ENCODE assay signal across 14 cellular contexts in the genomic region with DNA sequence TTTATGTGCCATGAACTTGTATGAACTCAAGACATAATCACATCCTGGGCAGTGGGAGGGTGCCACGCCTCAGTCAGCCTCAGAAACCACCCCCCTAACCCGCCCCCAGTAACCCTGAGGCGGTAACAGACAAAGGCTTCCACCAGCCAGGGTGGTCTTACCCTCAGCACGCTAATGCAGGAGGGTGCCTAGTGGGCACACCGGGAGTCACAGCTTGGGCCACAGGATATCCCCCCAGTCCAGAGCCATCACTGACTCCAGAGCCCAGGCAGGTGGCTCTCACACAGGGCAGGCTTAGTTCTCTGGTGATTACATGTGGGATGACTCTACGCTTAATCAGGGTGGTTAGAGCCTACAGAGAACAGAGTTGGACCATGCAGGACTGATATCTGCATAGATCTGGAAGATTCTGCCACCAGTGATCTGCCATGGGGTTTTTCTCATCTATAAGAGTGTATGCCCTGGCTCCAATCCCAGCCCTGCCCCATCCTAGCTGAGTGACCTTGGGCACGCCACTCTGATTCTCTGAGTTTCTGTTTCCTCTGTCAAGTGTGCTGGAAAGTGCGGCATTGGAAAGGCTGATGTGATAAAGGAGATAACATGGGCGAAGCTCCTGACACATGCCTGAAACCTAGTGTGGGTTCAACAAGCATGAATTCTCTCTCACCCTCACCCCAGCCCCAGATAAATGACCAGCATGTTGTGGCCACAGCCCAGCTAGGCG. TPM values are rescaled to one million over a fixed set of nuclear protein-coding genes. Genes with fewer than 3 reads are reported as not detected.
A peak's percentile ranks its signal among the peaks of the same experiment; 100 is the strongest.
DNase-seq lines count a peak whose midpoint lies in the region; ATAC-seq, FAIRE-seq and TF ChIP-seq lines count a peak whose summit lies in the region.
"Had no signal": no experiment of that assay in that cellular context is flagged by ENCODE, and none has a peak within 500 bp of the region (broad histone marks: within the 10 kb centered on the region; RNA-seq: fewer than 3 reads in every experiment).

No MANE protein-coding gene starts in this region.

- no peaks in the 10 kb centered on the region for H3K9me3 Mint-ChIP-seq in nephron
- H3K9me3 Mint-ChIP-seq: stimulated activated naive CD8-positive, alpha-beta T cell treated with anti-CD3 and anti-CD28 coated beads, Interleukin-15, Interleukin-2, amounts not matched to agents 100 ng/mL and 50 ng/mL, for 24 hours had no signal

- ATAC-seq in HG02610 (IDR thresholded peaks at IDR 0.05; ENCODE audit: unreplicated experiment), result no peak
- ATAC-seq in HG03097 (IDR thresholded peaks at IDR 0.05; ENCODE audit: low FRiP score, unreplicated experiment), result no peak

- H3K9me3 ChIP-seq in HUES6 (ENCODE audit: control insufficient read depth, insufficient read depth, low read depth, low read length) (no peaks in the 10 kb centered on the region), duodenal mucosa (ENCODE audit: control insufficient read depth in 1 of 2, low read length in 2 of 2) (no peaks in the 10 kb centered on the region)

- peaks cover 71% of the 10 kb centered on the region for H3K4me1 ChIP-seq in HUES6 (ENCODE audit: control insufficient read depth, insufficient read depth, low read length)
- H3K4me1 ChIP-seq in duodenal mucosa (ENCODE audit: control insufficient read depth in 1 of 2, insufficient read depth in 2 of 2, low read length in 2 of 2), result peaks cover 28 to 36% of the 10 kb centered on the region in 2 donors

- H3K9ac ChIP-seq in HUES6 (ENCODE audit: low read length) (peak overlapping the region; percentile 3), duodenal mucosa (ENCODE audit: low read depth in 1 of 2, low read length in 2 of 2) (peak overlapping the region; percentile 31 to 57)

- DNase-seq in COR-L47 (lab: John Stamatoyannopoulos, UW) (peak; percentile 50), SK-N-DZ (ENCODE audit: low spot score) (no peak), RCC 7860 (ENCODE audit: low spot score) (no peak)
- DNase-seq: activated naive CD4-positive, alpha-beta T cell; caudate nucleus; midbrain; RPMI8226; T-helper 9 cell had no signal

- no peak for TF ChIP-seq CTCF in nephron (IDR thresholded peaks at IDR 0.05; ENCODE audit: unreplicated experiment in 3 of 3)

- H3K4me1 Mint-ChIP-seq in nephron, result peaks cover 82% of the 10 kb centered on the region

- H3K4me3 Mint-ChIP-seq in nephron, result no peak overlapping the region
- H3K4me3 Mint-ChIP-seq: stimulated activated naive CD8-positive, alpha-beta T cell treated with anti-CD3 and anti-CD28 coated beads, Interleukin-15, Interleukin-2, amounts not matched to agents 100 ng/mL and 50 ng/mL, for 24 hours had no signal

- H3K27ac ChIP-seq in HUES6 (ENCODE audit: low read depth, low read length) (no peak overlapping the region), duodenal mucosa (ENCODE audit: low read depth, low read length) (no peak overlapping the region)

- H3K36me3 Mint-ChIP-seq in nephron (ENCODE audit: low read depth), result no peaks in the 10 kb centered on the region

- H3K4me3 ChIP-seq in HUES6 (ENCODE audit: low read depth, low read length) (no peak overlapping the region), duodenal mucosa (ENCODE audit: low read depth in 1 of 2, low read length in 2 of 2) (no peak overlapping the region)

- H3K27me3 ChIP-seq in HUES6 (ENCODE audit: control insufficient read depth, insufficient read depth, low read length) (peaks cover 60% of the 10 kb centered on the region), duodenal mucosa (ENCODE audit: control insufficient read depth in 1 of 2, insufficient read depth in 2 of 2, low read length in 2 of 2) (no peaks in the 10 kb centered on the region)

- FAIRE-seq in RCC 7860 (lab: Jason Lieb, UNC), result no peak

- peak overlapping the region in 2 of 3 experiments; percentile 49 to 64 for H3K27ac Mint-ChIP-seq in nephron
- H3K27ac Mint-ChIP-seq: stimulated activated naive CD8-positive, alpha-beta T cell treated with anti-CD3 and anti-CD28 coated beads, Interleukin-15, Interleukin-2, amounts not matched to agents 100 ng/mL and 50 ng/mL, for 24 hours had no signal

- peaks cover 26% of the 10 kb centered on the region for H3K27me3 Mint-ChIP-seq in nephron (ENCODE audit: low read depth)
- H3K27me3 Mint-ChIP-seq: stimulated activated naive CD8-positive, alpha-beta T cell treated with anti-CD3 and anti-CD28 coated beads, Interleukin-15, Interleukin-2, amounts not matched to agents 100 ng/mL and 50 ng/mL, for 24 hours had no signal

- H3K36me3 ChIP-seq in HUES6 (ENCODE audit: control insufficient read depth, insufficient read depth, low read length), result no peaks in the 10 kb centered on the region
- no peaks in the 10 kb centered on the region for H3K36me3 ChIP-seq in duodenal mucosa (ENCODE audit: control insufficient read depth in 1 of 2, insufficient read depth in 2 of 2, low read length in 2 of 2)

RNA-seq across cellular contexts. Expression of a gene that starts 27.3 kb away (rescaled TPM):
- polyA plus RNA-seq in SK-N-DZ (2014; cell fraction: cytosol; rRNA removed), result not detected in 2 replicates
- not detected in 2 replicates for polyA plus RNA-seq in SK-N-DZ (2014; cell fraction: nucleus; rRNA removed)

RNA-seq across cellular contexts. Expression of a gene that starts 45.6 kb away (rescaled TPM):
- polyA plus RNA-seq in SK-N-DZ (2014; cell fraction: cytosol; rRNA removed), result not detected in 2 replicates
- not detected in 2 replicates for polyA plus RNA-seq in SK-N-DZ (2014; cell fraction: nucleus; rRNA removed)
